ENCODE assay signal across 9 cellular contexts in genomic region chr6:87742106-87742505, GRCh38. TPM values are rescaled to one million over a fixed set of nuclear protein-coding genes. Genes with fewer than 3 reads are reported as not detected.
DNase-seq lines count a peak whose midpoint lies in the region; ATAC-seq lines count a peak whose summit lies in the region.
"Had no signal": no experiment of that assay in that cellular context is flagged by ENCODE, and none has a peak within 500 bp of the region (broad histone marks: within the 10 kb centered on the region; RNA-seq: fewer than 3 reads in every experiment).

No MANE protein-coding gene starts in this region.

- H3K9me3 ChIP-seq in HAP-1 = no peaks in the 10 kb centered on the region
- H3K9me3 ChIP-seq: tibial artery had no signal

- H3K4me3 ChIP-seq in HAP-1 = no peak overlapping the region
- H3K4me3 ChIP-seq: tibial artery had no signal

- ATAC-seq in GM18868 (IDR thresholded peaks at IDR 0.05; ENCODE audit: unreplicated experiment) (peak; percentile 60), HG03354 (IDR thresholded peaks at IDR 0.05; ENCODE audit: poor library complexity, severe bottlenecking, unreplicated experiment) (peak; percentile 83), GM19035 (IDR thresholded peaks at IDR 0.05; ENCODE audit: unreplicated experiment) (no peak)

- peak overlapping the region; percentile 16 for H3K4me3 Mint-ChIP-seq in activated CD4-positive, alpha-beta memory T cell treated with anti-CD3 and anti-CD28 coated beads for 36 hours

- peak; percentile 90 for DNase-seq in activated CD4-positive, alpha-beta memory T cell treated with anti-CD3 and anti-CD28 coated beads for 36 hours
- DNase-seq in stimulated activated CD4-positive, alpha-beta T cell treated with anti-CD3 and anti-CD28 coated beads, Interleukin-1b, Interleukin-23, amount 100 ng/mL, for 48 hours = peak; percentile 82
- DNase-seq in occipital lobe (lab: John Stamatoyannopoulos, UW) (no peak), HAP-1 (ENCODE audit: low spot score in 2 of 2) (no peak), C1 segment of cervical spinal cord (lab: John Stamatoyannopoulos, UW) (no peak)

- in situ Hi-C loops in HAP-1 (cut with MboI; ENCODE audit: low sequenced_read_pairs) = no loop called here

- POLR2A ChIA-PET in activated CD4-positive, alpha-beta memory T cell treated with anti-CD3 and anti-CD28 coated beads for 36 hours (lab: Charles Lee) = interaction anchor here (0.8 to 1.3 kb wide), 3 partner anchors 19 to 44 kb away, joined by 3 to 10 read pairs (median 5); no protein-coding TSS in a partner anchor

- no peaks in the 10 kb centered on the region for H3K4me1 ChIP-seq in HAP-1
- H3K4me1 ChIP-seq: tibial artery had no signal

- H3K4me1 Mint-ChIP-seq in activated CD4-positive, alpha-beta memory T cell treated with anti-CD3 and anti-CD28 coated beads for 36 hours (ENCODE audit: low read depth) = peaks cover 44% of the 10 kb centered on the region

- no peaks in the 10 kb centered on the region for H3K27me3 ChIP-seq in HAP-1 (ENCODE audit: low read depth)
- H3K27me3 ChIP-seq: tibial artery had no signal

- CTCF ChIA-PET in activated CD4-positive, alpha-beta memory T cell treated with anti-CD3 and anti-CD28 coated beads for 36 hours (lab: Charles Lee) = no interaction called here

- H3K36me3 ChIP-seq in HAP-1 (replicated peaks) = no peaks in the 10 kb centered on the region
- H3K36me3 ChIP-seq: tibial artery had no signal

- H3K27ac Mint-ChIP-seq in activated CD4-positive, alpha-beta memory T cell treated with anti-CD3 and anti-CD28 coated beads for 36 hours = peak overlapping the region; percentile 82

- intact Hi-C loops in activated CD4-positive, alpha-beta memory T cell treated with anti-CD3 and anti-CD28 coated beads for 36 hours (cut with micrococcal nuclease) = loop anchor here (1.0 kb wide), 4 partner anchors 10 to 66 kb away; partner anchors contain the start of gene AKIRIN2

- no peaks in the 10 kb centered on the region for H3K9me3 Mint-ChIP-seq in activated CD4-positive, alpha-beta memory T cell treated with anti-CD3 and anti-CD28 coated beads for 36 hours

- H3K36me3 Mint-ChIP-seq in activated CD4-positive, alpha-beta memory T cell treated with anti-CD3 and anti-CD28 coated beads for 36 hours = peaks cover 3% of the 10 kb centered on the region

- H3K27me3 Mint-ChIP-seq in activated CD4-positive, alpha-beta memory T cell treated with anti-CD3 and anti-CD28 coated beads for 36 hours = no peaks in the 10 kb centered on the region

RNA-seq across cellular contexts. Expression of gene AKIRIN2, which starts 40.1 kb away (rescaled TPM):
- total RNA-seq in activated CD4-positive, alpha-beta memory T cell treated with anti-CD3 and anti-CD28 coated beads for 36 hours = 10 to 100 TPM; 45.7 to 46.0 TPM
- total RNA-seq in occipital lobe = 68.8 TPM

Comparison
In these comparisons a context has a peak if more than half of its experiments do, and no peak if none do; other contexts are left out.
1. DNase-seq: peak in activated CD4-positive, alpha-beta memory T cell treated with anti-CD3 and anti-CD28 coated beads for 36 hours (single experiment) and stimulated activated CD4-positive, alpha-beta T cell treated with anti-CD3 and anti-CD28 coated beads, Interleukin-1b, Interleukin-23, amount 100 ng/mL, for 48 hours (single experiment); none in occipital lobe (single experiment), HAP-1 (0 of 2) and C1 segment of cervical spinal cord (0 of 14).